Comparison of ENCODE assay signal across 17 cellular contexts in genomic region chr1:53688703-53689102, GRCh38. TPM values are rescaled to one million over a fixed set of nuclear protein-coding genes. Genes with fewer than 3 reads are reported as not detected.
A peak's percentile ranks its signal among the peaks of the same experiment; 100 is the strongest.
DNase-seq lines count a peak whose midpoint lies in the region; ATAC-seq, FAIRE-seq and TF ChIP-seq lines count a peak whose summit lies in the region.
"Had no signal": no experiment of that assay in that cellular context is flagged by ENCODE, and none has a peak within 500 bp of the region (broad histone marks: within the 10 kb centered on the region; RNA-seq: fewer than 3 reads in every experiment).

No MANE protein-coding gene starts in this region.

- H3K27ac ChIP-seq in naive thymus-derived CD4-positive, alpha-beta T cell (ENCODE audit: low read depth, low read length) = no peak overlapping the region
- H3K27ac ChIP-seq: esophagus squamous epithelium, heart left ventricle had no signal

- H3K27me3 Mint-ChIP-seq in naive thymus-derived CD4-positive, alpha-beta T cell = peaks cover 7 to 29% (median 20%) of the 10 kb centered on the region in 5 donors

- H3K4me3 ChIP-seq in BE2C (ENCODE audit: low read depth, low read length) (no peak overlapping the region), bronchial epithelial cell (ENCODE audit: low read depth, low read length) (no peak overlapping the region), MG63 (no peak overlapping the region)
- no peak overlapping the region for H3K4me3 ChIP-seq in naive thymus-derived CD4-positive, alpha-beta T cell (ENCODE audit: low read length)
- H3K4me3 ChIP-seq: esophagus squamous epithelium, heart left ventricle had no signal

- no peak overlapping the region for H3K4me3 Mint-ChIP-seq in naive thymus-derived CD4-positive, alpha-beta T cell
- H3K4me3 Mint-ChIP-seq: brain, neural crest cell had no signal

- TF ChIP-seq CTCF in BE2C (IDR thresholded peaks at IDR 0.05; ENCODE audit: low read depth, low read length) (peak; percentile 8; the same call in 1 of the 2 replicates), bronchial epithelial cell (IDR thresholded peaks at IDR 0.05; ENCODE audit: insufficient read depth, low read length, severe bottlenecking) (peak; percentile 12)

- no peak for ATAC-seq in naive thymus-derived CD4-positive, alpha-beta T cell
- ATAC-seq: heart left ventricle had no signal

- intact Hi-C loops in naive thymus-derived CD4-positive, alpha-beta T cell (cut with micrococcal nuclease) = no loop called here

- H3K36me3 Mint-ChIP-seq in naive thymus-derived CD4-positive, alpha-beta T cell = no peaks in the 10 kb centered on the region
- H3K36me3 Mint-ChIP-seq: brain had no signal

- no peaks in the 10 kb centered on the region for H3K4me1 Mint-ChIP-seq in naive thymus-derived CD4-positive, alpha-beta T cell

- CTCF ChIA-PET in naive thymus-derived CD4-positive, alpha-beta T cell (lab: Charles Lee) = no interaction called here

- FAIRE-seq in bronchial epithelial cell (lab: Jason Lieb, UNC) = no peak
- FAIRE-seq: HTR-8/SVneo had no signal

- no peaks in the 10 kb centered on the region for H3K36me3 ChIP-seq in BE2C
- H3K36me3 ChIP-seq in bronchial epithelial cell (ENCODE audit: control insufficient read depth, insufficient read depth, low read length) = no peaks in the 10 kb centered on the region
- H3K36me3 ChIP-seq in MG63 = no peaks in the 10 kb centered on the region
- H3K36me3 ChIP-seq in naive thymus-derived CD4-positive, alpha-beta T cell (ENCODE audit: control insufficient read depth in 2 of 3, insufficient read depth in 3 of 3, low read length in 3 of 3) = no peaks in the 10 kb centered on the region
- H3K36me3 ChIP-seq: esophagus squamous epithelium, heart left ventricle had no signal

- no peaks in the 10 kb centered on the region for H3K4me1 ChIP-seq in BE2C
- no peaks in the 10 kb centered on the region for H3K4me1 ChIP-seq in naive thymus-derived CD4-positive, alpha-beta T cell (ENCODE audit: control insufficient read depth in 2 of 2, insufficient read depth in 2 of 2, low read length in 2 of 2)

- POLR2A ChIA-PET in naive thymus-derived CD4-positive, alpha-beta T cell (lab: Charles Lee) = no interaction called here

- no peaks in the 10 kb centered on the region for H3K9me3 Mint-ChIP-seq in naive thymus-derived CD4-positive, alpha-beta T cell
- H3K9me3 Mint-ChIP-seq: brain, neural crest cell had no signal

- no peak overlapping the region for H3K27ac Mint-ChIP-seq in naive thymus-derived CD4-positive, alpha-beta T cell

- H3K9me3 ChIP-seq in BE2C (no peaks in the 10 kb centered on the region), MG63 (no peaks in the 10 kb centered on the region)
- H3K9me3 ChIP-seq in naive thymus-derived CD4-positive, alpha-beta T cell (ENCODE audit: control insufficient read depth in 2 of 3, low read length in 3 of 3) = no peaks in the 10 kb centered on the region
- H3K9me3 ChIP-seq: esophagus squamous epithelium, heart left ventricle had no signal

- H3K27me3 ChIP-seq in BE2C (no peaks in the 10 kb centered on the region), bronchial epithelial cell (ENCODE audit: control insufficient read depth, insufficient read depth, low read length) (peaks cover 15% of the 10 kb centered on the region), MG63 (no peaks in the 10 kb centered on the region)
- H3K27me3 ChIP-seq in naive thymus-derived CD4-positive, alpha-beta T cell (ENCODE audit: control insufficient read depth in 2 of 2, insufficient read depth in 2 of 2, low read length in 2 of 2) = no peaks in the 10 kb centered on the region

- no peak for DNase-seq in BE2C
- DNase-seq in ELF-1 (ENCODE audit: low read depth, low spot score) = peak; percentile 45
- DNase-seq in NAMALWA (ENCODE audit: low spot score) = peak; percentile 47
- no peak for DNase-seq in bronchial epithelial cell (ENCODE audit: low read depth)
- DNase-seq in NCI-H1930 (lab: John Stamatoyannopoulos, UW) = no peak
- DNase-seq in MG63 = no peak
- no peak for DNase-seq in naive thymus-derived CD4-positive, alpha-beta T cell
- DNase-seq: C1 segment of cervical spinal cord, esophagus squamous epithelium, H7, heart left ventricle, islet precursor cell, OCI-M1 had no signal

RNA-seq across cellular contexts. Expression of gene GLIS1, which starts 50.3 kb away (rescaled TPM):
- polyA plus RNA-seq in BE2C (2012; ENCODE audit: insufficient read depth, insufficient read length, low read depth) = 0.42 TPM
- total RNA-seq in bronchial epithelial cell = under 0.01 TPM in 1 of 2 replicates, not detected in the other
- 1.4 TPM in 1 of 2 replicates, not detected in the other for total RNA-seq in MG63 (2014; rRNA removed; shearing (Covaris generic); ENCODE audit: low replicate concordance)
- not detected for total RNA-seq in naive thymus-derived CD4-positive, alpha-beta T cell
- not detected for polyA plus RNA-seq in naive thymus-derived CD4-positive, alpha-beta T cell
- total RNA-seq: dermis microvascular lymphatic vessel endothelial cell, neural crest cell had no signal

Comparison
In these comparisons a context has a peak if more than half of its experiments do, and no peak if none do; other contexts are left out.
1. DNase-seq: peak in ELF-1 (single experiment) and NAMALWA (single experiment); none in BE2C (single experiment), bronchial epithelial cell (single experiment), NCI-H1930 (0 of 2), MG63 (single experiment) and naive thymus-derived CD4-positive, alpha-beta T cell (0 of 9).